ENCODE assay signal across 20 cellular contexts in genomic region chr12:63220921-63221320, GRCh38.
A peak's percentile ranks its signal among the peaks of the same experiment; 100 is the strongest.
DNase-seq lines count a peak whose midpoint lies in the region; ATAC-seq and TF ChIP-seq lines count a peak whose summit lies in the region.
"Had no signal": no experiment of that assay in that cellular context is flagged by ENCODE, and none has a peak within 500 bp of the region (broad histone marks: within the 10 kb centered on the region; RNA-seq: fewer than 3 reads in every experiment).

No MANE protein-coding gene starts in this region.

- WGBS in right lobe of liver (ENCODE audit: insufficient coverage, low coverage, low lambda C conversion rate, missing lambda C conversion rate) = 20% methylated on average over 1 of the region's 1 CpG
- 54% methylated on average over 1 of the region's 1 CpG for WGBS in mesenchymal stem cell

- no peak overlapping the region for H3K18ac ChIP-seq in mesenchymal stem cell (ENCODE audit: low read depth in 1 of 2, low read length in 2 of 2)

- no peak overlapping the region for H4K8ac ChIP-seq in mesenchymal stem cell (ENCODE audit: low read length)

- no peak overlapping the region for H3K23ac ChIP-seq in mesenchymal stem cell (ENCODE audit: low read length in 2 of 2)

- H2AFZ ChIP-seq in mesenchymal stem cell (ENCODE audit: low read depth, low read length) = no peak overlapping the region
- H2AFZ ChIP-seq: GM23248 had no signal

- no peak for TF ChIP-seq POLR2A in right lobe of liver (IDR thresholded peaks at IDR 0.05)

- H2BK5ac ChIP-seq in mesenchymal stem cell (ENCODE audit: low read depth, low read length, poor library complexity, severe bottlenecking) = no peak overlapping the region

- peak; percentile 9 for DNase-seq in H7
- peak; percentile 0 for DNase-seq in M059J (ENCODE audit: low read depth)
- DNase-seq in adipocyte (ENCODE audit: low read depth) = no peak
- DNase-seq in right lobe of liver = peak in 2 of 3 donors; percentile 51 to 61
- DNase-seq in midbrain (lab: John Stamatoyannopoulos, UW) = no peak
- DNase-seq in mesenchymal stem cell = no peak
- DNase-seq: CD4-positive, alpha-beta memory T cell; DND-41; GM23248; Karpas-422; NCI-H1092 treated with DMSO at 0.1 percent for 48 hours; NCI-H1436 treated with DMSO at 0.1 percent for 48 hours; NCI-H1930; NCI-H2227 treated with DMSO at 0.1 percent for 48 hours; NCI-H510A; NCI-H774; NK-92 treated with Interleukin-12 subunit alpha and Interleukin-12 subunit beta, amount 100 ng/mL, for 24 hours; Right ventricle myocardium superior had no signal

- ATAC-seq in right lobe of liver = peak; percentile 14 to 79 (median 51)
- ATAC-seq in GM21737 (IDR thresholded peaks at IDR 0.05; ENCODE audit: unreplicated experiment) = no peak

- TF ChIP-seq CTCF in right lobe of liver (IDR thresholded peaks at IDR 0.05) = peak in 1 of 4 donors; percentile 17

- H3K27me3 ChIP-seq in H7 (ENCODE audit: control insufficient read depth, insufficient read depth, low read length) (no peaks in the 10 kb centered on the region), adipocyte (replicated peaks; ENCODE audit: control insufficient read depth, insufficient read depth, low read length) (no peaks in the 10 kb centered on the region), right lobe of liver (no peaks in the 10 kb centered on the region), mesenchymal stem cell (ENCODE audit: control insufficient read depth in 1 of 2, insufficient read depth in 1 of 2, low read length in 2 of 2) (no peaks in the 10 kb centered on the region)
- H3K27me3 ChIP-seq: BLaER1 had no signal

- H3K79me1 ChIP-seq in mesenchymal stem cell (replicated peaks; ENCODE audit: low read length, poor library complexity, severe bottlenecking) = no peaks in the 10 kb centered on the region

- H3K9ac ChIP-seq in adipocyte (ENCODE audit: low read length) (peak overlapping the region; percentile 32), mesenchymal stem cell (ENCODE audit: low read length) (no peak overlapping the region)
- H3K9ac ChIP-seq: BLaER1, GM23248 had no signal

- H3K36me3 ChIP-seq in H7 (replicated peaks; ENCODE audit: control insufficient read depth, insufficient read depth, low read length) (no peaks in the 10 kb centered on the region), adipocyte (ENCODE audit: control insufficient read depth, insufficient read depth, low read length, severe bottlenecking) (no peaks in the 10 kb centered on the region), right lobe of liver (no peaks in the 10 kb centered on the region), mesenchymal stem cell (ENCODE audit: control insufficient read depth in 1 of 2, insufficient read depth in 2 of 2, low read depth in 1 of 2, low read length in 2 of 2) (no peaks in the 10 kb centered on the region)
- H3K36me3 ChIP-seq: BLaER1 had no signal

- no peak overlapping the region for H3K14ac ChIP-seq in mesenchymal stem cell (ENCODE audit: low read length in 2 of 2)

- H3K4me3 ChIP-seq in H7 (ENCODE audit: insufficient read depth, low read depth, low read length) (no peak overlapping the region), adipocyte (ENCODE audit: low read length) (peak overlapping the region; percentile 4), right lobe of liver (no peak overlapping the region), mesenchymal stem cell (ENCODE audit: insufficient read depth in 1 of 2, low read depth in 1 of 2, low read length in 2 of 2) (no peak overlapping the region)
- H3K4me3 ChIP-seq: BLaER1, GM23248 had no signal

- no peak overlapping the region for H2BK120ac ChIP-seq in mesenchymal stem cell (ENCODE audit: low read depth, low read length)

- peak overlapping the region in 1 of 3 donors; percentile 65 for H3K27ac ChIP-seq in right lobe of liver
- H3K27ac ChIP-seq in mesenchymal stem cell (ENCODE audit: low read length, poor library complexity, severe bottlenecking) = no peak overlapping the region
- H3K27ac ChIP-seq: BLaER1, GM23248 had no signal

- H3K4me1 ChIP-seq in adipocyte (ENCODE audit: control insufficient read depth, insufficient read depth, low read length) = peaks cover 39% of the 10 kb centered on the region
- H3K4me1 ChIP-seq in right lobe of liver = peaks cover 0 to 29% (median 4%) of the 10 kb centered on the region in 4 donors
- H3K4me1 ChIP-seq in mesenchymal stem cell (ENCODE audit: control insufficient read depth, insufficient read depth, low read depth, low read length) = no peaks in the 10 kb centered on the region
- H3K4me1 ChIP-seq: BLaER1 had no signal

- intact Hi-C loops in right lobe of liver (cut with DNase I) = no loop called here

- H2AK5ac ChIP-seq in mesenchymal stem cell (ENCODE audit: low read length, severe bottlenecking) = no peak overlapping the region

- H3K4ac ChIP-seq in mesenchymal stem cell (ENCODE audit: low read depth in 1 of 2, low read length in 2 of 2) = no peak overlapping the region

- H3K4me2 ChIP-seq in mesenchymal stem cell (ENCODE audit: low read length, poor library complexity, severe bottlenecking) = no peak overlapping the region
- H3K4me2 ChIP-seq: BLaER1 had no signal

- no peak overlapping the region for H4K91ac ChIP-seq in mesenchymal stem cell (ENCODE audit: low read length)

- H2BK15ac ChIP-seq in mesenchymal stem cell (ENCODE audit: low read depth, poor library complexity, severe bottlenecking) = no peak overlapping the region

- H2BK12ac ChIP-seq in mesenchymal stem cell (ENCODE audit: low read length in 2 of 2) = no peak overlapping the region

- no peaks in the 10 kb centered on the region for H3K9me3 ChIP-seq in adipocyte (ENCODE audit: control insufficient read depth, low read length)
- H3K9me3 ChIP-seq in right lobe of liver = no peaks in the 10 kb centered on the region
- no peaks in the 10 kb centered on the region for H3K9me3 ChIP-seq in mesenchymal stem cell (ENCODE audit: control insufficient read depth, low read length)
- H3K9me3 ChIP-seq: BLaER1 had no signal

Comparison
In these comparisons a context has a peak if more than half of its experiments do, and no peak if none do; other contexts are left out.
1. DNase-seq: peak in H7 (single experiment), M059J (single experiment) and right lobe of liver (2 of 3); none in adipocyte (single experiment), midbrain (single experiment) and mesenchymal stem cell (single experiment).